Comparison of ENCODE assay signal across 9 cellular contexts in genomic region chr20:62321521-62321948, GRCh38. TPM values are rescaled to one million over a fixed set of nuclear protein-coding genes. Genes with fewer than 3 reads are reported as not detected.
DNase-seq lines count a peak whose midpoint lies in the region; ATAC-seq and TF ChIP-seq lines count a peak whose summit lies in the region.
"Had no signal": no experiment of that assay in that cellular context is flagged by ENCODE, and none has a peak within 500 bp of the region (broad histone marks: within the 10 kb centered on the region; RNA-seq: fewer than 3 reads in every experiment).

No MANE protein-coding gene starts in this region.

- H3K9me3 Mint-ChIP-seq in type B pancreatic cell = no peaks in the 10 kb centered on the region

- ATAC-seq in Right ventricle myocardium superior (ENCODE audit: poor library complexity) = peak; percentile 9

- H3K4me3 ChIP-seq in coronary artery = no peak overlapping the region
- H3K4me3 ChIP-seq: prostate gland had no signal

- H3K27me3 Mint-ChIP-seq in type B pancreatic cell = no peaks in the 10 kb centered on the region

- no peaks in the 10 kb centered on the region for H3K4me1 Mint-ChIP-seq in type B pancreatic cell (ENCODE audit: unreplicated experiment)

- DNase-seq in Right ventricle myocardium superior = no peak
- no peak for DNase-seq in cardiac septum (ENCODE audit: low spot score)
- peak; percentile 46 for DNase-seq in RPMI7951 (ENCODE audit: low read depth)
- peak; percentile 26 for DNase-seq in fibroblast of gingiva (ENCODE audit: low read depth)
- DNase-seq in type B pancreatic cell (ENCODE audit: extremely low spot score, unreplicated experiment) = no peak
- no peak for DNase-seq in coronary artery (ENCODE audit: low spot score)
- no peak for DNase-seq in medulla oblongata (ENCODE audit: extremely low spot score)
- no peak for DNase-seq in NCI-H1694 treated with DMSO at 0.1 percent for 48 hours (lab: John Stamatoyannopoulos, UW)

- no peak overlapping the region for H3K27ac Mint-ChIP-seq in type B pancreatic cell

- no peaks in the 10 kb centered on the region for H3K36me3 Mint-ChIP-seq in type B pancreatic cell

- no peak for TF ChIP-seq CTCF in type B pancreatic cell (conservative IDR thresholded peaks at IDR 0.05)
- TF ChIP-seq CTCF in coronary artery (IDR thresholded peaks at IDR 0.05) = no peak

- H3K4me3 Mint-ChIP-seq in type B pancreatic cell = peak overlapping the region; percentile 62

- intact Hi-C loops in Right ventricle myocardium superior (cut with DNase I) = no loop called here
- intact Hi-C loops in cardiac septum (cut with DNase I) = no loop called here

- peak overlapping the region in 1 of 2 donors; percentile 73 for H3K27ac ChIP-seq in coronary artery
- H3K27ac ChIP-seq: prostate gland had no signal

RNA-seq across cellular contexts. Expression of gene ADRM1, which starts 18.7 kb away (rescaled TPM):
- total RNA-seq in Right ventricle myocardium superior (68.5 TPM), cardiac septum (79.9 TPM), type B pancreatic cell (ENCODE audit: low replicate concordance) (67.2 and 71.5 TPM in 2 replicates)
- total RNA-seq in RPMI7951 (2014; rRNA removed; shearing (Covaris generic)) = 215 and 229 TPM in 2 replicates

RNA-seq across cellular contexts. Expression of gene LAMA5, which starts 45.6 kb away (rescaled TPM):
- total RNA-seq in Right ventricle myocardium superior (79.6 TPM), cardiac septum (101 TPM), type B pancreatic cell (ENCODE audit: low replicate concordance) (246 and 611 TPM in 2 replicates)
- total RNA-seq in RPMI7951 (2014; rRNA removed; shearing (Covaris generic)) = 36.6 and 44.8 TPM in 2 replicates

Comparison
In these comparisons a context has a peak if more than half of its experiments do, and no peak if none do; other contexts are left out.
1. DNase-seq: peak in RPMI7951 (single experiment) and fibroblast of gingiva (single experiment); none in Right ventricle myocardium superior (single experiment), cardiac septum (single experiment), type B pancreatic cell (single experiment), coronary artery (single experiment), medulla oblongata (single experiment) and NCI-H1694 treated with DMSO at 0.1 percent for 48 hours (single experiment).